Comparison of ENCODE assay signal across 14 cellular contexts in the genomic region with DNA sequence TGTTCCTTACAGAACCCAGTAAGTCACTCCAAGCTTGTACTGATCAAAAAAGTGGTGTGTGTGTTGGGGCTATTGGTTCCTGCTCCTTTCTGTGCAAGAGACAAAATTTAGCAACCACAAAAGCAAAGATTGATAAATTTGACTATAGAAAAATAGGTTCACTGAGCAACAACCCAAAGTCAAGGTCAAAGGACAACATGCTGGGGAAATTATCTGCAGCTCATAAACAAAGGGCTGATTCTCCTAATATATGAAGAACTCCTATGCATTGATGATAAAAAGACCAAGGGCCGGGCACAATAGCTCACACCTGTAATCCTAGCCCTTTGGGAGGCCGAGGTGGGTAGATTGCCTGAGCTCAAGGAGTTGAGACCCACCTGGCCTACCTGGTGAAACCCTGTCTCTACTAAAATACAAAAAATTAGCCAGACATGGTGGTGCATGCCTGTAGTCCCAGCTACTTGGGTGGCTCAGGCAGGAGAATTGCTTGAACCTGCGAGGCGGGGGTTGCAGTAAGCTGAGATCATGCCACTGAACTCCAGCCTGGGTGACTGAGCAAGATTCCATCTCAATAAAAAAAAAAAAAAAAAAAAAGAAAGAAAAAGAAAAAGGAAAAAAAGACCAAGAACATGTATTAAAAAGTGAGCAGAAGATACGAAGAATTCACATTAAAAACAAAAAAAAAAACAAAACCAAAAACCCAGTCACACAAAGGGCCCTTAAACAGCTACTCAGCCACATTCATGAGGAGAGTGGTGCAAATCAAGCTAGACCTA. TPM values are rescaled to one million over a fixed set of nuclear protein-coding genes. Genes with fewer than 3 reads are reported as not detected.
DNase-seq lines count a peak whose midpoint lies in the region; ATAC-seq and TF ChIP-seq lines count a peak whose summit lies in the region.
"Had no signal": no experiment of that assay in that cellular context is flagged by ENCODE, and none has a peak within 500 bp of the region (broad histone marks: within the 10 kb centered on the region; RNA-seq: fewer than 3 reads in every experiment).

No MANE protein-coding gene starts in this region.

- no peaks in the 10 kb centered on the region for H3K9me3 Mint-ChIP-seq in neural progenitor cell
- H3K9me3 Mint-ChIP-seq in naive thymus-derived CD8-positive, alpha-beta T cell, result no peaks in the 10 kb centered on the region
- H3K9me3 Mint-ChIP-seq: CD4-positive, alpha-beta T cell; GM23338 had no signal

- H3K36me3 Mint-ChIP-seq in neural progenitor cell, result peaks cover 9% of the 10 kb centered on the region
- peaks cover 0 to 10% (median 0%) of the 10 kb centered on the region in 3 donors for H3K36me3 Mint-ChIP-seq in naive thymus-derived CD8-positive, alpha-beta T cell

- H4K20me1 ChIP-seq in PC-9 (ENCODE audit: insufficient read depth), result no peaks in the 10 kb centered on the region
- H4K20me1 ChIP-seq in neural progenitor cell (ENCODE audit: low read depth), result no peaks in the 10 kb centered on the region

- in situ Hi-C loops in transverse colon (cut with MboI; ENCODE audit: low pct_ligation_motif_present in 1 of 4, low pct_unique_long_range_greater_than_20kb in 1 of 4, low sequenced_read_pairs in 3 of 4), result no loop called here

- WGBS in transverse colon (ENCODE audit: low coverage in 1 of 2), 2 donors, result 97 to 100% methylated on average over 3 to 5 of the region's 5 CpGs
- whole genome bisulfite sequencing in esophagus muscularis mucosa, result 94% methylated on average over 5 of the region's 5 CpGs

- H3K4me3 ChIP-seq in left ventricle myocardium inferior (no peak overlapping the region), PC-9 (no peak overlapping the region), neural progenitor cell (no peak overlapping the region), transverse colon (no peak overlapping the region), esophagus muscularis mucosa (no peak overlapping the region)
- H3K4me3 ChIP-seq: A549, GM23338 had no signal

- no peak overlapping the region for H3K4me3 Mint-ChIP-seq in neural progenitor cell
- H3K4me3 Mint-ChIP-seq in naive thymus-derived CD8-positive, alpha-beta T cell, result no peak overlapping the region
- H3K4me3 Mint-ChIP-seq: CD4-positive, alpha-beta T cell; GM23338 had no signal

- H3K9ac ChIP-seq in neural progenitor cell, result no peak overlapping the region

- TF ChIP-seq CTCF in left ventricle myocardium inferior (IDR thresholded peaks at IDR 0.05; ENCODE audit: borderline replicate concordance) (no peak), PC-9 (conservative IDR thresholded peaks at IDR 0.05) (no peak), neural progenitor cell (IDR thresholded peaks at IDR 0.05) (no peak), transverse colon (IDR thresholded peaks at IDR 0.05) (no peak), esophagus muscularis mucosa (IDR thresholded peaks at IDR 0.05) (no peak)

- ATAC-seq in naive thymus-derived CD8-positive, alpha-beta T cell, result no peak
- no peak for ATAC-seq in HG03565 (IDR thresholded peaks at IDR 0.05; ENCODE audit: unreplicated experiment)
- ATAC-seq: A549, GM23338 had no signal

- H3K9me3 ChIP-seq in left ventricle myocardium inferior (replicated peaks) (no peaks in the 10 kb centered on the region), PC-9 (ENCODE audit: insufficient read depth, low read depth) (no peaks in the 10 kb centered on the region), neural progenitor cell (ENCODE audit: low read depth) (no peaks in the 10 kb centered on the region), transverse colon (no peaks in the 10 kb centered on the region), esophagus muscularis mucosa (no peaks in the 10 kb centered on the region)
- H3K9me3 ChIP-seq: A549, Caco-2 had no signal

- CTCF ChIA-PET in PC-9 (lab: Charles Lee), result interaction anchor here (0.6 kb wide), 1 partner anchor 9 kb away, joined by 13 read pairs; no protein-coding TSS in a partner anchor

- no peak overlapping the region for H2AFZ ChIP-seq in PC-9
- no peak overlapping the region for H2AFZ ChIP-seq in neural progenitor cell (replicated peaks)
- H2AFZ ChIP-seq: GM23338 had no signal

- peaks cover 2% of the 10 kb centered on the region for H3K27me3 Mint-ChIP-seq in neural progenitor cell (ENCODE audit: insufficient read depth, low read depth)
- H3K27me3 Mint-ChIP-seq in naive thymus-derived CD8-positive, alpha-beta T cell, result no peaks in the 10 kb centered on the region
- H3K27me3 Mint-ChIP-seq: CD4-positive, alpha-beta T cell had no signal

- TF ChIP-seq POLR2A in transverse colon (IDR thresholded peaks at IDR 0.05) (no peak), esophagus muscularis mucosa (IDR thresholded peaks at IDR 0.05; ENCODE audit: low read depth) (no peak)

- H3K4me1 ChIP-seq in left ventricle myocardium inferior (peaks cover 82% of the 10 kb centered on the region), PC-9 (replicated peaks; ENCODE audit: insufficient read depth) (peaks cover 32% of the 10 kb centered on the region), neural progenitor cell (no peaks in the 10 kb centered on the region), transverse colon (peaks cover 6 to 23% (median 10%) of the 10 kb centered on the region in 4 donors), esophagus muscularis mucosa (peaks cover 17 to 42% (median 22%) of the 10 kb centered on the region in 4 donors)
- H3K4me1 ChIP-seq: A549 had no signal

- H3K27ac ChIP-seq in left ventricle myocardium inferior (replicated peaks) (peak overlapping the region; percentile 67), PC-9 (0 out of 2 replicates have a peak overlapping the region, but pooled peaks have one; percentile 20), neural progenitor cell (peak overlapping the region; percentile 63), transverse colon (peak overlapping the region in 3 of 4 donors; percentile 43 to 71 (median 65)), esophagus muscularis mucosa (replicated peaks in 1 of 4) (no peak overlapping the region)
- H3K27ac ChIP-seq: A549 had no signal

- POLR2A ChIA-PET in PC-9 (lab: Charles Lee; ENCODE audit: unreplicated experiment), result no interaction called here
- POLR2A ChIA-PET in naive thymus-derived CD8-positive, alpha-beta T cell (lab: Charles Lee), result no interaction called here

- H3K4me2 ChIP-seq in PC-9 (no peak overlapping the region), neural progenitor cell (no peak overlapping the region)
- H3K4me2 ChIP-seq: A549, GM23338 had no signal

- H3F3A ChIP-seq in PC-9 (ENCODE audit: insufficient read depth, low read depth), result peaks cover 41% of the 10 kb centered on the region; the same call in 1 of the 2 replicates
- no peaks in the 10 kb centered on the region for H3F3A ChIP-seq in neural progenitor cell (ENCODE audit: low read depth)

- H3K9me2 ChIP-seq in PC-9 (ENCODE audit: insufficient read depth), result no peaks in the 10 kb centered on the region

- H3K27me3 ChIP-seq in left ventricle myocardium inferior (ENCODE audit: low read depth), result no peaks in the 10 kb centered on the region
- no peaks in the 10 kb centered on the region for H3K27me3 ChIP-seq in PC-9 (ENCODE audit: insufficient read depth, low read depth)
- no peaks in the 10 kb centered on the region for H3K27me3 ChIP-seq in neural progenitor cell
- no peaks in the 10 kb centered on the region for H3K27me3 ChIP-seq in transverse colon
- H3K27me3 ChIP-seq in esophagus muscularis mucosa, result no peaks in the 10 kb centered on the region

- no peak for TF ChIP-seq EP300 in transverse colon (IDR thresholded peaks at IDR 0.05; ENCODE audit: low read depth)
- no peak for TF ChIP-seq EP300 in esophagus muscularis mucosa (IDR thresholded peaks at IDR 0.05)

- H3K27ac Mint-ChIP-seq in neural progenitor cell, result no peak overlapping the region
- H3K27ac Mint-ChIP-seq in naive thymus-derived CD8-positive, alpha-beta T cell, result no peak overlapping the region
- H3K27ac Mint-ChIP-seq: CD4-positive, alpha-beta T cell; GM23338 had no signal

- H3K79me2 ChIP-seq in PC-9 (ENCODE audit: low read depth) (peaks cover 4% of the 10 kb centered on the region; the same call in 1 of the 2 replicates), neural progenitor cell (ENCODE audit: low read depth) (no peaks in the 10 kb centered on the region)

- no peaks in the 10 kb centered on the region for H3K36me3 ChIP-seq in left ventricle myocardium inferior
- H3K36me3 ChIP-seq in PC-9 (ENCODE audit: low read depth), result 0 out of 2 replicates have a peak, but pooled peaks cover 7% of the 10 kb centered on the region
- no peaks in the 10 kb centered on the region for H3K36me3 ChIP-seq in neural progenitor cell
- no peaks in the 10 kb centered on the region for H3K36me3 ChIP-seq in transverse colon
- peaks cover 0 to 4% (median 1%) of the 10 kb centered on the region in 4 donors for H3K36me3 ChIP-seq in esophagus muscularis mucosa

- intact Hi-C loops in left ventricle myocardium inferior (cut with micrococcal nuclease), result no loop called here
- intact Hi-C loops in cardiac septum (cut with DNase I), result no loop called here
- intact Hi-C loops in PC-9 (cut with micrococcal nuclease; ENCODE audit: unreplicated experiment), result no loop called here
- intact Hi-C loops in transverse colon (cut with DNase I; ENCODE audit: low total_unique reads), result no loop called here
- intact Hi-C loops in esophagus muscularis mucosa (cut with DNase I), result no loop called here

- DNase-seq in left ventricle myocardium inferior (no peak), cardiac septum (ENCODE audit: low spot score) (no peak), PC-9 (no peak), neural progenitor cell (ENCODE audit: low spot score) (no peak), transverse colon (no peak), esophagus muscularis mucosa (ENCODE audit: extremely low spot score) (no peak)
- no peak for DNase-seq in naive thymus-derived CD8-positive, alpha-beta T cell
- DNase-seq: AML-193; Caco-2; CD4-positive, alpha-beta T cell; HCEC 1CT had no signal

- peaks cover 4% of the 10 kb centered on the region for H3K4me1 Mint-ChIP-seq in neural progenitor cell
- H3K4me1 Mint-ChIP-seq in naive thymus-derived CD8-positive, alpha-beta T cell, result peaks cover 0 to 6% (median 1%) of the 10 kb centered on the region in 4 donors
- H3K4me1 Mint-ChIP-seq: GM23338 had no signal

- no TSS peak for BruUV-seq in PC-9 (replicated peaks; lab: Mats Ljungman, UMichigan)

RNA-seq across cellular contexts. Expression of a gene that starts 29.8 kb away (rescaled TPM):
- 5.0 TPM for total RNA-seq in left ventricle myocardium inferior
- 7.2 TPM for total RNA-seq in cardiac septum
- 23.7 and 24.4 TPM in 2 replicates for total RNA-seq in PC-9 (2021)
- total RNA-seq in neural progenitor cell (ENCODE audit: low replicate concordance), result 15.8 and 38.6 TPM in 2 replicates
- 10 to 100 TPM in 3 of 4 donors, 1 to 10 TPM in 1; 5.2 to 54.5 (median 25.2) TPM for total RNA-seq in transverse colon
- 10 to 100 TPM; 13.4 to 15.7 TPM for total RNA-seq in naive thymus-derived CD8-positive, alpha-beta T cell
- 10 to 100 TPM; 12.0 to 16.7 (median 13.0) TPM for polyA plus RNA-seq in naive thymus-derived CD8-positive, alpha-beta T cell
- 1 to 10 TPM; 6.4 to 8.9 (median 7.4) TPM for total RNA-seq in esophagus muscularis mucosa

RNA-seq across cellular contexts. Expression of a gene that starts 57.8 kb away (rescaled TPM):
- total RNA-seq in left ventricle myocardium inferior (3.0 TPM), cardiac septum (3.6 TPM), PC-9 (2021) (17.9 and 19.7 TPM in 2 replicates), neural progenitor cell (ENCODE audit: low replicate concordance) (16.4 and 24.9 TPM in 2 replicates), transverse colon (10 to 100 TPM in 3 of 4 donors, not detected in 1; 11.3 to 24.8 (median 15.8) TPM), esophagus muscularis mucosa (1 to 10 TPM; 3.3 to 6.4 (median 4.3) TPM)
- total RNA-seq in naive thymus-derived CD8-positive, alpha-beta T cell, result under 1 TPM; 0.23 to 0.36 TPM
- polyA plus RNA-seq in naive thymus-derived CD8-positive, alpha-beta T cell, result under 1 TPM in 2 of 3 donors, not detected in 1; 0.09 to 0.19 TPM

Comparison
In these comparisons a context has a peak if more than half of its experiments do, and no peak if none do; other contexts are left out.
1. H3K27ac ChIP-seq: peak in left ventricle myocardium inferior (single experiment), PC-9 (single experiment), neural progenitor cell (single experiment) and transverse colon (3 of 4); none in esophagus muscularis mucosa (0 of 4).